Comparison of ENCODE assay signal across 1 cellular context in genomic region chr1:184051138-184051484, GRCh38.
TF ChIP-seq lines count a peak whose summit lies in the region.

No MANE protein-coding gene starts in this region.

TF ChIP-seq in GM12878, 131 proteins besides CTCF, POLR2A, EP300 and RAD21:
- TF ChIP-seq ZNF217 (IDR thresholded peaks at IDR 0.05), result no peak
- no peak for TF ChIP-seq KAT2A (conservative IDR thresholded peaks at IDR 0.05; ENCODE audit: control insufficient read depth, low read depth, low read length)
- no peak for TF ChIP-seq MTA3 (IDR thresholded peaks at IDR 0.05; ENCODE audit: borderline replicate concordance, low read length)
- TF ChIP-seq SPI1 (IDR thresholded peaks at IDR 0.05; ENCODE audit: borderline replicate concordance, insufficient read depth, low read depth, low read length), result no peak
- TF ChIP-seq TBL1XR1 (IDR thresholded peaks at IDR 0.05; ENCODE audit: low read depth, low read length), result no peak
- TF ChIP-seq, protein P1, sequence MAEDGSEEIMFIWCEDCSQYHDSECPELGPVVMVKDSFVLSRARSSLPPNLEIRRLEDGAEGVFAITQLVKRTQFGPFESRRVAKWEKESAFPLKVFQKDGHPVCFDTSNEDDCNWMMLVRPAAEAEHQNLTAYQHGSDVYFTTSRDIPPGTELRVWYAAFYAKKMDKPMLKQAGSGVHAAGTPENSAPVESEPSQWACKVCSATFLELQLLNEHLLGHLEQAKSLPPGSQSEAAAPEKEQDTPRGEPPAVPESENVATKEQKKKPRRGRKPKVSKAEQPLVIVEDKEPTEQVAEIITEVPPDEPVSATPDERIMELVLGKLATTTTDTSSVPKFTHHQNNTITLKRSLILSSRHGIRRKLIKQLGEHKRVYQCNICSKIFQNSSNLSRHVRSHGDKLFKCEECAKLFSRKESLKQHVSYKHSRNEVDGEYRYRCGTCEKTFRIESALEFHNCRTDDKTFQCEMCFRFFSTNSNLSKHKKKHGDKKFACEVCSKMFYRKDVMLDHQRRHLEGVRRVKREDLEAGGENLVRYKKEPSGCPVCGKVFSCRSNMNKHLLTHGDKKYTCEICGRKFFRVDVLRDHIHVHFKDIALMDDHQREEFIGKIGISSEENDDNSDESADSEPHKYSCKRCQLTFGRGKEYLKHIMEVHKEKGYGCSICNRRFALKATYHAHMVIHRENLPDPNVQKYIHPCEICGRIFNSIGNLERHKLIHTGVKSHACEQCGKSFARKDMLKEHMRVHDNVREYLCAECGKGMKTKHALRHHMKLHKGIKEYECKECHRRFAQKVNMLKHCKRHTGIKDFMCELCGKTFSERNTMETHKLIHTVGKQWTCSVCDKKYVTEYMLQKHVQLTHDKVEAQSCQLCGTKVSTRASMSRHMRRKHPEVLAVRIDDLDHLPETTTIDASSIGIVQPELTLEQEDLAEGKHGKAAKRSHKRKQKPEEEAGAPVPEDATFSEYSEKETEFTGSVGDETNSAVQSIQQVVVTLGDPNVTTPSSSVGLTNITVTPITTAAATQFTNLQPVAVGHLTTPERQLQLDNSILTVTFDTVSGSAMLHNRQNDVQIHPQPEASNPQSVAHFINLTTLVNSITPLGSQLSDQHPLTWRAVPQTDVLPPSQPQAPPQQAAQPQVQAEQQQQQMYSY (CRISPR knock-in tag; IDR thresholded peaks at IDR 0.05), result no peak
- TF ChIP-seq TCF3 (IDR thresholded peaks at IDR 0.05; ENCODE audit: borderline replicate concordance, insufficient read depth, low read depth, low read length), result no peak
- no peak for TF ChIP-seq TCF7 (IDR thresholded peaks at IDR 0.05; ENCODE audit: borderline replicate concordance)
- no peak for TF ChIP-seq ASH2L (IDR thresholded peaks at IDR 0.05; ENCODE audit: borderline replicate concordance, low read depth)
- TF ChIP-seq CBX5 (IDR thresholded peaks at IDR 0.05; ENCODE audit: low read depth), result no peak
- TF ChIP-seq, protein P2, sequence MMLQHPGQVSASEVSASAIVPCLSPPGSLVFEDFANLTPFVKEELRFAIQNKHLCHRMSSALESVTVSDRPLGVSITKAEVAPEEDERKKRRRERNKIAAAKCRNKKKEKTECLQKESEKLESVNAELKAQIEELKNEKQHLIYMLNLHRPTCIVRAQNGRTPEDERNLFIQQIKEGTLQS (IDR thresholded peaks at IDR 0.05; ENCODE audit: borderline replicate concordance, extremely low read depth, low read depth, low read length), result no peak
- TF ChIP-seq, protein P3, sequence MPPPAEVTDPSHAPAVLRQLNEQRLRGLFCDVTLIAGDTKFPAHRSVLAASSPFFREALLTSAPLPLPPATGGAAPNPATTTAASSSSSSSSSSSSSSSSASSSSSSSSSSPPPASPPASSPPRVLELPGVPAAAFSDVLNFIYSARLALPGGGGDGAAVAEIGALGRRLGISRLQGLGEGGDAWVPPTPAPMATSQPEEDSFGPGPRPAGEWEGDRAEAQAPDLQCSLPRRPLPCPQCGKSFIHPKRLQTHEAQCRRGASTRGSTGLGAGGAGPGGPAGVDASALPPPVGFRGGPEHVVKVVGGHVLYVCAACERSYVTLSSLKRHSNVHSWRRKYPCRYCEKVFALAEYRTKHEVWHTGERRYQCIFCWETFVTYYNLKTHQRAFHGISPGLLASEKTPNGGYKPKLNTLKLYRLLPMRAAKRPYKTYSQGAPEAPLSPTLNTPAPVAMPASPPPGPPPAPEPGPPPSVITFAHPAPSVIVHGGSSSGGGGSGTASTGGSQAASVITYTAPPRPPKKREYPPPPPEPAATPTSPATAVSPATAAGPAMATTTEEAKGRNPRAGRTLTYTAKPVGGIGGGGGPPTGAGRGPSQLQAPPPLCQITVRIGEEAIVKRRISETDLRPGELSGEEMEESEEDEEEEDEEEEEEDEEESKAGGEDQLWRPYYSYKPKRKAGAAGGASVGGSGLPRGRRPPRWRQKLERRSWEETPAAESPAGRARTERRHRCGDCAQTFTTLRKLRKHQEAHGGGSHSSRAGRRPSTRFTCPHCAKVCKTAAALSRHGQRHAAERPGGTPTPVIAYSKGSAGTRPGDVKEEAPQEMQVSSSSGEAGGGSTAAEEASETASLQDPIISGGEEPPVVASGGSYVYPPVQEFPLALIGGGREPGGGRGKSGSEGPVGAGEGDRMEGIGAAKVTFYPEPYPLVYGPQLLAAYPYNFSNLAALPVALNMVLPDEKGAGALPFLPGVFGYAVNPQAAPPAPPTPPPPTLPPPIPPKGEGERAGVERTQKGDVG (CRISPR knock-in tag; IDR thresholded peaks at IDR 0.05), result no peak
- no peak for TF ChIP-seq CHD1 (IDR thresholded peaks at IDR 0.05; ENCODE audit: low read depth, low read length)
- no peak for TF ChIP-seq HDAC6 (IDR thresholded peaks at IDR 0.05; ENCODE audit: unreplicated experiment)
- TF ChIP-seq RAD51 (IDR thresholded peaks at IDR 0.05), result no peak
- no peak for TF ChIP-seq YBX1 (IDR thresholded peaks at IDR 0.05)
- no peak for TF ChIP-seq TARDBP (IDR thresholded peaks at IDR 0.05; ENCODE audit: borderline replicate concordance)
- no peak for TF ChIP-seq FOXM1 (IDR thresholded peaks at IDR 0.05; ENCODE audit: low read depth, low read length)
- TF ChIP-seq EZH2 (IDR thresholded peaks at IDR 0.05; ENCODE audit: borderline replicate concordance, control insufficient read depth, low read depth, low read length), result no peak
- no peak for TF ChIP-seq CHD4 (IDR thresholded peaks at IDR 0.05)
